In genomic region chr22:40261783-40262182, GRCh38 we compare ENCODE assay signal across 1 cellular context.
A peak's percentile ranks its signal among the peaks of the same experiment; 100 is the strongest.
TF ChIP-seq lines count a peak whose summit lies in the region.

No MANE protein-coding gene starts in this region.

TF ChIP-seq in K562, 482 proteins besides CTCF, POLR2A, EP300 and RAD21 (continued from another document):
- no peak for TF ChIP-seq ZNF134 (CRISPR knock-in tag; conservative IDR thresholded peaks at IDR 0.05)
- TF ChIP-seq RBM22 (IDR thresholded peaks at IDR 0.05; ENCODE audit: low read depth, low read length, poor library complexity, severe bottlenecking) = peak; percentile 38
- TF ChIP-seq POLR2G (IDR thresholded peaks at IDR 0.05; ENCODE audit: low read depth, low read length) = 0 out of 2 replicates have a peak, but pooled peaks have one; percentile 22
- TF ChIP-seq SRSF1 (IDR thresholded peaks at IDR 0.05; ENCODE audit: low read depth, low read length) = no peak
